ENCODE assay signal across 8 cellular contexts in genomic region chr3:111338059-111338698, GRCh38.
A peak's percentile ranks its signal among the peaks of the same experiment; 100 is the strongest.
DNase-seq lines count a peak whose midpoint lies in the region; ATAC-seq and TF ChIP-seq lines count a peak whose summit lies in the region.

No MANE protein-coding gene starts in this region.

- no peak overlapping the region for H3K4me3 Mint-ChIP-seq in immature natural killer cell

- H3K27ac Mint-ChIP-seq in immature natural killer cell: no peak overlapping the region

- intact Hi-C loops in ascending aorta (cut with DNase I): loop anchor here (10.0 kb wide), 1 partner anchor 1603 kb away; no protein-coding TSS in a partner anchor

- H3K9me3 ChIP-seq in ascending aorta: no peaks in the 10 kb centered on the region

- peaks cover 0 to 1% (median 0%) of the 10 kb centered on the region in 3 donors for H3K27me3 Mint-ChIP-seq in immature natural killer cell (ENCODE audit: low read depth in 3 of 3)

- no peak for ATAC-seq in activated CD4-positive, CD25-positive, alpha-beta regulatory T cell treated with anti-CD3 and anti-CD28 coated beads, Interleukin-2, amount 50 U/mL, for 24 hours

- no peaks in the 10 kb centered on the region for H3K36me3 ChIP-seq in ascending aorta

- H3K27ac ChIP-seq in HL-60 (replicated peaks) (no peak overlapping the region), RWPE1 (no peak overlapping the region), ascending aorta (no peak overlapping the region)

- no peaks in the 10 kb centered on the region for H3K36me3 Mint-ChIP-seq in immature natural killer cell

- peak; percentile 19 for TF ChIP-seq CTCF in HL-60 (IDR thresholded peaks at IDR 0.05; ENCODE audit: insufficient read depth, low read length)
- TF ChIP-seq CTCF in RWPE1 (conservative IDR thresholded peaks at IDR 0.05; ENCODE audit: low read depth): peak; percentile 52
- TF ChIP-seq CTCF in ascending aorta (IDR thresholded peaks at IDR 0.05): peak in 2 of 3 experiments; percentile 14 to 35

- H3K9me3 Mint-ChIP-seq in immature natural killer cell: peaks cover 0 to 5% (median 0%) of the 10 kb centered on the region in 6 donors

- H3K4me1 Mint-ChIP-seq in immature natural killer cell: no peaks in the 10 kb centered on the region

- CTCF ChIA-PET in RWPE1 (lab: Yijun Ruan, JAX): no interaction called here

- peak; percentile 7 for DNase-seq in NCI-H2107 treated with DMSO at 0.1 percent for 48 hours (lab: John Stamatoyannopoulos, UW; ENCODE audit: unreplicated experiment)
- no peak for DNase-seq in NCI-H2107 (lab: John Stamatoyannopoulos, UW)
- DNase-seq in HL-60 (ENCODE audit: low read depth in 1 of 2, low spot score in 1 of 2): peak in 1 of 2 experiments; percentile 21
- DNase-seq in RWPE1 (ENCODE audit: low spot score): peak; percentile 42
- no peak for DNase-seq in ascending aorta (ENCODE audit: low spot score in 2 of 2)
- DNase-seq in immature natural killer cell: peak; percentile 4 to 24 (median 22)
- DNase-seq in stimulated activated CD8-positive, alpha-beta memory T cell treated with anti-CD3 and anti-CD28 coated beads, Interleukin-4, amount 100 ng/mL, for 48 hours: peak; percentile 62

- POLR2A ChIA-PET in RWPE1 (lab: Yijun Ruan, JAX; ENCODE audit: low non-redundant PET): no interaction called here

- no peaks in the 10 kb centered on the region for H3K4me1 ChIP-seq in ascending aorta

- H3K27me3 ChIP-seq in HL-60 (ENCODE audit: insufficient read depth, poor library complexity, severe bottlenecking) (no peaks in the 10 kb centered on the region), ascending aorta (no peaks in the 10 kb centered on the region)

- no peak overlapping the region for H3K4me3 ChIP-seq in HL-60 (replicated peaks; ENCODE audit: insufficient read depth, low read length)
- no peak overlapping the region for H3K4me3 ChIP-seq in ascending aorta

Comparison
In these comparisons a context has a peak if more than half of its experiments do, and no peak if none do; other contexts are left out.
1. DNase-seq: peak in NCI-H2107 treated with DMSO at 0.1 percent for 48 hours (single experiment), RWPE1 (single experiment), immature natural killer cell (3 of 3) and stimulated activated CD8-positive, alpha-beta memory T cell treated with anti-CD3 and anti-CD28 coated beads, Interleukin-4, amount 100 ng/mL, for 48 hours (single experiment); none in NCI-H2107 (single experiment) and ascending aorta (0 of 2).
2. Peak in every context shown above with its lines, with median percentiles within 50 percentile points of each other: CTCF ChIP-seq.